In the genomic region with DNA sequence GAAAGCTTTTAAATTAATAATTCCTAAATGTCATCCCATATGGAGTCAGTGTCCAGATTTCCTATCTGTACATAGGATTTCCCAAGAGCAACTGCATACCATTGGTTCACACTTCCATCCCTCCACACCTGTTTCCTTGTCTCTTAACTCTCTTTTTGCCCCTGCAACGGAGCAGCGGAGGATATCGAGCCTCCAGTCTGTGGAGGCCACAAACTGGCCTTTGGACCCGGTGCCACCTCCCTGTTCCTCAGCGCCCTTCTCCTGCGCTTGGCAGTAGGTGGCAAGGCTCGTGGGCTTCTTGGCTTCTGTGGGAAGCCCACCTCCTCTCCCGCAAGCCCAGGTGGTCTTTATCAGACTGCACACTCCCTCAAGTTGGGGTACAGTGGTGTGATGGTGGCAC, we compare ENCODE assay signal across 29 cellular contexts.
"Had no signal": no experiment of that assay in that cellular context is flagged by ENCODE, and none has a peak within 500 bp of the region (broad histone marks: within the 10 kb centered on the region; RNA-seq: fewer than 3 reads in every experiment).

No MANE protein-coding gene starts in this region.

- H3K4me3 Mint-ChIP-seq: naive thymus-derived CD4-positive, alpha-beta T cell; natural killer cell; nephron; neural progenitor cell; stimulated activated effector memory CD8-positive, alpha-beta T cell treated with anti-CD3 and anti-CD28 coated beads, Interleukin-12 subunit alpha, Interleukin-12 subunit beta, amount 100 ng/mL, for 72 hours; stimulated activated naive B cell treated with anti-CD40 and anti-IgM and Interleukin-4, amounts not matched to agents 10 μg/mL and 1 μg/mL and 100 μg/mL, for 72 hours; stimulated activated naive CD8-positive, alpha-beta T cell treated with anti-CD3 and anti-CD28 coated beads, Interleukin-15, Interleukin-2, amounts not matched to agents 100 ng/mL and 50 ng/mL, for 24 hours had no signal

- FAIRE-seq: urothelium cell line had no signal

- H3K9me3 Mint-ChIP-seq: naive thymus-derived CD4-positive, alpha-beta T cell; natural killer cell; nephron; neural progenitor cell; stimulated activated effector memory CD8-positive, alpha-beta T cell treated with anti-CD3 and anti-CD28 coated beads, Interleukin-12 subunit alpha, Interleukin-12 subunit beta, amount 100 ng/mL, for 72 hours; stimulated activated naive B cell treated with anti-CD40 and anti-IgM and Interleukin-4, amounts not matched to agents 10 μg/mL and 1 μg/mL and 100 μg/mL, for 72 hours; stimulated activated naive CD8-positive, alpha-beta T cell treated with anti-CD3 and anti-CD28 coated beads, Interleukin-15, Interleukin-2, amounts not matched to agents 100 ng/mL and 50 ng/mL, for 24 hours had no signal

- H3K4me3 ChIP-seq: neural progenitor cell, ovary, psoas muscle, skin epidermis, stomach, thoracic aorta, thyroid gland, tibial nerve, upper lobe of left lung, vagina had no signal

- H3K4me2 ChIP-seq: neural progenitor cell had no signal

- H3K79me2 ChIP-seq: parathyroid adenoma had no signal

- H3K27ac Mint-ChIP-seq: naive thymus-derived CD4-positive, alpha-beta T cell; natural killer cell; nephron; neural progenitor cell; progenitor cell of endocrine pancreas; stimulated activated effector memory CD8-positive, alpha-beta T cell treated with anti-CD3 and anti-CD28 coated beads, Interleukin-12 subunit alpha, Interleukin-12 subunit beta, amount 100 ng/mL, for 72 hours; stimulated activated naive B cell treated with anti-CD40 and anti-IgM and Interleukin-4, amounts not matched to agents 10 μg/mL and 1 μg/mL and 100 μg/mL, for 72 hours; stimulated activated naive CD8-positive, alpha-beta T cell treated with anti-CD3 and anti-CD28 coated beads, Interleukin-15, Interleukin-2, amounts not matched to agents 100 ng/mL and 50 ng/mL, for 24 hours had no signal

- H3K4me1 Mint-ChIP-seq: naive thymus-derived CD4-positive, alpha-beta T cell; natural killer cell; nephron; stimulated activated effector memory CD8-positive, alpha-beta T cell treated with anti-CD3 and anti-CD28 coated beads, Interleukin-12 subunit alpha, Interleukin-12 subunit beta, amount 100 ng/mL, for 72 hours had no signal

- H3K27ac ChIP-seq: neural progenitor cell, neutrophil, ovary, parathyroid adenoma, psoas muscle, skin epidermis, stomach, thoracic aorta, thyroid gland, tibial nerve, upper lobe of left lung, vagina had no signal

- H3K9ac ChIP-seq: neural progenitor cell, parathyroid adenoma had no signal

- H2AFZ ChIP-seq: neural progenitor cell, parathyroid adenoma had no signal

- H3K9me3 ChIP-seq: neutrophil, ovary, psoas muscle, stomach, thoracic aorta, thyroid gland, tibial nerve, upper lobe of left lung, vagina had no signal

- H3K27me3 ChIP-seq: ovary, thyroid gland, tibial nerve, upper lobe of left lung, vagina had no signal

- H3K4me1 ChIP-seq: parathyroid adenoma, psoas muscle, stomach, thyroid gland, tibial nerve, upper lobe of left lung, vagina had no signal

- H3K36me3 Mint-ChIP-seq: naive thymus-derived CD4-positive, alpha-beta T cell; natural killer cell; neural progenitor cell; stimulated activated effector memory CD8-positive, alpha-beta T cell treated with anti-CD3 and anti-CD28 coated beads, Interleukin-12 subunit alpha, Interleukin-12 subunit beta, amount 100 ng/mL, for 72 hours had no signal

- H3K36me3 ChIP-seq: neural progenitor cell, neutrophil, ovary, stomach, thoracic aorta, thyroid gland, tibial nerve, upper lobe of left lung, vagina had no signal

- ATAC-seq: naive thymus-derived CD4-positive, alpha-beta T cell; natural killer cell; psoas muscle; sciatic nerve; stimulated activated naive B cell treated with anti-CD40 and anti-IgM and Interleukin-4, amounts not matched to agents 10 μg/mL and 1 μg/mL and 100 μg/mL, for 72 hours had no signal

- DNase-seq: naive thymus-derived CD4-positive, alpha-beta T cell; natural killer cell; nucleus accumbens; ovary; psoas muscle; right cardiac atrium; stimulated activated CD4-positive, alpha-beta T cell treated with anti-CD3 and anti-CD28 coated beads, Interleukin-15, amount 100 ng/mL, for 24 hours; stimulated activated CD4-positive, alpha-beta T cell treated with anti-CD3 and anti-CD28 coated beads, Interleukin-2, amount 100 ng/mL, for 24 hours; stimulated activated CD4-positive, alpha-beta T cell treated with anti-CD3 and anti-CD28 coated beads, Interleukin-2, amount 100 ng/mL, for 48 hours; stimulated activated CD4-positive, alpha-beta T cell treated with anti-CD3 and anti-CD28 coated beads, Interleukin-4, amount 100 ng/mL, for 24 hours; stimulated activated naive B cell treated with anti-CD40 and anti-IgM and Interleukin-4, amounts not matched to agents 10 μg/mL and 1 μg/mL and 100 μg/mL, for 72 hours; stimulated activated naive CD4-positive, alpha-beta T cell treated with Interleukin-2 at 50 U/mL for 16 hours; stomach; thyroid gland; trophoblast cell had no signal
